8 cellular contexts compared by ENCODE assay signal in the genomic region with DNA sequence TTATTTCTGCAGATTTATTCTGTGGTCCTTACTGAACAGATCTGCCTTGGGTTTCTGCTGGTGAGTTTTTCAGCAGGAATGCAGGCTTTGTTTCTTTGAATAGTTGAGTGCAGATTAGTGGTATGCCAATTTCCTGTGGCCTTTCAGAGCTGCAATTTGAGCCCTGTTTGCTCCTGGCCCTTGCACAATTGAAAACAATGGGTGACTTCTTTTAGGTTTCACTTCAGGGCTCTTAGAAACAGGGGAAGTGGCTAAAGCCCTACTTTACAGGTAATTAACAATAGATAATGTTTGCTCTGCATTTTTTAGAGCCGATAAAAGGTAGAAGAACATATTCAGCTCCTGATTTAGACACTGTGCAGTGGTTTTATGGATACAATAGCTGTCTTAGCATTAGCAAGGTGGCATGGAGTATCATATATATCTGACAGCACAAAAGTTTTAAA. TPM values are rescaled to one million over a fixed set of nuclear protein-coding genes. Genes with fewer than 3 reads are reported as not detected.
A peak's percentile ranks its signal among the peaks of the same experiment; 100 is the strongest.
DNase-seq lines count a peak whose midpoint lies in the region; ATAC-seq and TF ChIP-seq lines count a peak whose summit lies in the region.

No MANE protein-coding gene starts in this region.

- ATAC-seq in HG02852 (IDR thresholded peaks at IDR 0.05; ENCODE audit: unreplicated experiment) (peak; percentile 81), T-helper 17 cell (no peak), foreskin keratinocyte (peak; percentile 82)

- no peak overlapping the region for H3K4me3 ChIP-seq in tibial artery

- H3K4me3 Mint-ChIP-seq in T-helper 17 cell = no peak overlapping the region

- peaks cover 13% of the 10 kb centered on the region for H3K4me1 Mint-ChIP-seq in T-helper 17 cell

- H3K4me1 ChIP-seq in foreskin keratinocyte (peaks cover 15% of the 10 kb centered on the region), tibial artery (peaks cover 0 to 17% (median 2%) of the 10 kb centered on the region in 4 donors)

- no peaks in the 10 kb centered on the region for H3K36me3 Mint-ChIP-seq in T-helper 17 cell (ENCODE audit: low read depth)

- H3K27ac ChIP-seq in foreskin keratinocyte (no peak overlapping the region), tibial artery (no peak overlapping the region)

- H3K27ac Mint-ChIP-seq in T-helper 17 cell = peak overlapping the region; percentile 53

- H3K27me3 Mint-ChIP-seq in T-helper 17 cell = peaks cover 7% of the 10 kb centered on the region

- DNase-seq in NK-92 treated with Interleukin-12 subunit alpha and Interleukin-12 subunit beta, amount 100 ng/mL, for 24 hours (lab: John Stamatoyannopoulos, UW) = peak; percentile 27
- no peak for DNase-seq in NK-92 (lab: John Stamatoyannopoulos, UW; ENCODE audit: unreplicated experiment)
- peak; percentile 91 for DNase-seq in NCI-H1105 treated with DMSO at 0.1 percent for 48 hours (lab: John Stamatoyannopoulos, UW)
- no peak for DNase-seq in T-helper 17 cell
- peak; percentile 77 to 88 for DNase-seq in foreskin keratinocyte
- DNase-seq in pulmonary artery endothelial cell (ENCODE audit: low read depth, low spot score) = peak; percentile 64
- no peak for DNase-seq in tibial artery

- no peaks in the 10 kb centered on the region for H3K36me3 ChIP-seq in tibial artery

- H3K9me3 ChIP-seq in T-helper 17 cell (ENCODE audit: control insufficient read depth, low read length, poor library complexity, severe bottlenecking) (no peaks in the 10 kb centered on the region), tibial artery (no peaks in the 10 kb centered on the region)

- H3K27me3 ChIP-seq in foreskin keratinocyte = no peaks in the 10 kb centered on the region
- no peaks in the 10 kb centered on the region for H3K27me3 ChIP-seq in tibial artery

- intact Hi-C loops in tibial artery (cut with DNase I; ENCODE audit: low total_unique reads) = no loop called here

- no peak for TF ChIP-seq CTCF in foreskin keratinocyte (conservative IDR thresholded peaks at IDR 0.05)
- TF ChIP-seq CTCF in tibial artery (IDR thresholded peaks at IDR 0.05) = no peak

RNA-seq across cellular contexts. Expression of a gene that starts 21.9 kb away (rescaled TPM):
- total RNA-seq in T-helper 17 cell = 10 to 100 TPM; 17.2 to 18.2 TPM
- 1.3 and 2.8 TPM in 2 replicates for total RNA-seq in foreskin keratinocyte
- polyA plus RNA-seq in foreskin keratinocyte = 0.34 and 1.2 TPM in 2 replicates
- 20.5 and 33.1 TPM in 2 replicates for total RNA-seq in pulmonary artery endothelial cell

Comparison
In these comparisons a context has a peak if more than half of its experiments do, and no peak if none do; other contexts are left out.
1. DNase-seq: peak in NK-92 treated with Interleukin-12 subunit alpha and Interleukin-12 subunit beta, amount 100 ng/mL, for 24 hours (single experiment), NCI-H1105 treated with DMSO at 0.1 percent for 48 hours (single experiment), foreskin keratinocyte (2 of 2) and pulmonary artery endothelial cell (single experiment); none in NK-92 (single experiment), T-helper 17 cell (0 of 3) and tibial artery (0 of 2).